In the genomic region with DNA sequence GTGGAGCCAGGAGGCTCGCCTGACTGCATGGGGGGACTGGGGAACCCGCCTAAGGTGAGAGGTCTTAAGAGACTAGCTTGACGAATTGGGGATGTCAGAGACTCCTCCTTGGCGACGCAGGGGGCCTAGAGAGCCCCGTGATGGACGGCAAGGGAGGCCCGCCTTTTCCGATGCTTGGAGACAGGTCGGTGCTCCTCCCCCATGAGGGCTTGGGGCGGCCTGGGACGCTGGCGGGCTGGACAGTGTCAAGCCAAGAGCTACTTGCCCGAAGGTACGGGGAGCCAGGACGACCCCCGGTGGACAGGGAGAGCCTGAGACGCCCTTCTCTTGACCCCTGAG, we compare ENCODE assay signal across 8 cellular contexts. TPM values are rescaled to one million over a fixed set of nuclear protein-coding genes. Genes with fewer than 3 reads are reported as not detected.
DNase-seq lines count a peak whose midpoint lies in the region; ATAC-seq and TF ChIP-seq lines count a peak whose summit lies in the region.

No MANE protein-coding gene starts in this region.

- POLR2A ChIA-PET in PC-9 (lab: Charles Lee; ENCODE audit: unreplicated experiment), result interaction anchor here (0.5 kb wide), 1 partner anchor 250 kb away, joined by 5 read pairs; a partner anchor contains a TSS

- BruUV-seq in PC-9 (replicated peaks; lab: Mats Ljungman, UMichigan), result no TSS peak

- TF ChIP-seq CTCF in PC-9 (conservative IDR thresholded peaks at IDR 0.05) (no peak), kidney epithelial cell (IDR thresholded peaks at IDR 0.05; ENCODE audit: insufficient read depth, low read length, poor library complexity, severe bottlenecking) (no peak)

- H3K4me1 ChIP-seq in PC-9 (replicated peaks; ENCODE audit: insufficient read depth), result peaks cover 8% of the 10 kb centered on the region; the same call in 1 of the 2 replicates

- no peaks in the 10 kb centered on the region for H3K27me3 ChIP-seq in PC-9 (ENCODE audit: insufficient read depth, low read depth)
- H3K27me3 ChIP-seq in kidney epithelial cell (ENCODE audit: control insufficient read depth, insufficient read depth, low read length), result no peaks in the 10 kb centered on the region

- H3K9me3 ChIP-seq in PC-9 (ENCODE audit: insufficient read depth, low read depth), result no peaks in the 10 kb centered on the region

- peaks cover 21% of the 10 kb centered on the region for H3K79me2 ChIP-seq in PC-9 (ENCODE audit: low read depth)

- 0 out of 2 replicates have a peak overlapping the region, but pooled peaks have one; percentile 23 for H3K27ac ChIP-seq in PC-9

- peak; percentile 45 for DNase-seq in AG08395 (ENCODE audit: low spot score)
- peak in 1 of 2 experiments; percentile 49 for DNase-seq in PC-9
- peak; percentile 54 to 66 for DNase-seq in T47D (ENCODE audit: low read depth in 1 of 2, low spot score in 1 of 2)
- DNase-seq in kidney epithelial cell (ENCODE audit: low read depth), result no peak
- peak; percentile 65 for DNase-seq in stimulated activated CD8-positive, alpha-beta memory T cell treated with anti-CD3 and anti-CD28 coated beads, Interleukin-4, amount 100 ng/mL, for 48 hours

- intact Hi-C loops in PC-9 (cut with micrococcal nuclease; ENCODE audit: unreplicated experiment), result loop anchor here (5.0 to 10.0 kb wide), 2 partner anchors 132 to 251 kb away; a partner anchor contains a TSS

- peak overlapping the region; percentile 97 for H3K4me3 ChIP-seq in PC-9
- H3K4me3 ChIP-seq in kidney epithelial cell (ENCODE audit: low read depth, low read length), result peak overlapping the region; percentile 80

- in situ Hi-C loops in T47D (cut with HindIII; ENCODE audit: low pct_unique_long_range_greater_than_20kb, low sequenced_read_pairs), result no loop called here

- peaks cover 11% of the 10 kb centered on the region; the same call in 1 of the 2 replicates for H4K20me1 ChIP-seq in PC-9 (ENCODE audit: insufficient read depth)

- CTCF ChIA-PET in PC-9 (lab: Charles Lee), result interaction anchor here (0.7 kb wide), 1 partner anchor 46 kb away, joined by 3 read pairs; no protein-coding TSS in a partner anchor

- peak overlapping the region; percentile 92 for H3K4me2 ChIP-seq in PC-9

- peak overlapping the region; percentile 99 for H2AFZ ChIP-seq in PC-9

- H3K9me2 ChIP-seq in PC-9 (ENCODE audit: insufficient read depth), result no peaks in the 10 kb centered on the region

- H3F3A ChIP-seq in PC-9 (ENCODE audit: insufficient read depth, low read depth), result no peaks in the 10 kb centered on the region

- H3K36me3 ChIP-seq in PC-9 (ENCODE audit: low read depth), result no peaks in the 10 kb centered on the region
- no peaks in the 10 kb centered on the region for H3K36me3 ChIP-seq in kidney epithelial cell (ENCODE audit: control insufficient read depth, insufficient read depth, low read length)

- ATAC-seq in GM18502 (IDR thresholded peaks at IDR 0.05; ENCODE audit: poor library complexity, unreplicated experiment), result peak; percentile 17
- ATAC-seq in HG03025 (IDR thresholded peaks at IDR 0.05; ENCODE audit: low FRiP score, unreplicated experiment), result peak; percentile 29
- no peak for ATAC-seq in GM21367 (IDR thresholded peaks at IDR 0.05; ENCODE audit: unreplicated experiment)

RNA-seq across cellular contexts. Expression of a gene that starts 0.6 kb away (rescaled TPM):
- total RNA-seq in PC-9 (2021), result 16.9 and 22.4 TPM in 2 replicates
- 47.4 and 49.5 TPM in 2 replicates for total RNA-seq in kidney epithelial cell

RNA-seq across cellular contexts. Expression of a gene that starts 13.0 kb away (rescaled TPM):
- total RNA-seq in PC-9 (2021) (36.6 and 39.5 TPM in 2 replicates), kidney epithelial cell (8.6 and 11.5 TPM in 2 replicates)

RNA-seq across cellular contexts. Expression of a gene that starts 18.4 kb away (rescaled TPM):
- total RNA-seq in PC-9 (2021) (48.2 and 55.1 TPM in 2 replicates), kidney epithelial cell (17.5 and 22.4 TPM in 2 replicates)

RNA-seq across cellular contexts. Expression of a gene that starts 37.0 kb away (rescaled TPM):
- total RNA-seq in PC-9 (2021) (4.2 and 5.0 TPM in 2 replicates), kidney epithelial cell (4.6 and 4.7 TPM in 2 replicates)

RNA-seq across cellular contexts. Expression of a gene that starts 58.5 kb away (rescaled TPM):
- total RNA-seq in PC-9 (2021) (5.2 and 6.2 TPM in 2 replicates), kidney epithelial cell (12.0 and 16.3 TPM in 2 replicates)
